In genomic region chr4:34791224-34791623, GRCh38 we compare ENCODE assay signal across 27 cellular contexts.
"Had no signal": no experiment of that assay in that cellular context is flagged by ENCODE, and none has a peak within 500 bp of the region (broad histone marks: within the 10 kb centered on the region; RNA-seq: fewer than 3 reads in every experiment).

No MANE protein-coding gene starts in this region.

- H3K9me3 Mint-ChIP-seq: nephron progenitor cell; neural crest cell; stimulated activated naive CD8-positive, alpha-beta T cell treated with anti-CD3 and anti-CD28 coated beads, Interleukin-15, Interleukin-2, amounts not matched to agents 100 ng/mL and 50 ng/mL, for 24 hours had no signal

- H3K4me1 ChIP-seq: pancreas, prostate gland, right lobe of liver, sigmoid colon, stomach, thyroid gland, tibial nerve, upper lobe of left lung, vagina had no signal

- H3K27ac Mint-ChIP-seq: naive thymus-derived CD8-positive, alpha-beta T cell; natural killer cell treated with Interleukin-12 subunit alpha and Interleukin-12 subunit beta and Interleukin-15 and Interleukin-18, amount 100 ng/mL, for 72 hours; nephron progenitor cell; stimulated activated effector memory CD8-positive, alpha-beta T cell treated with anti-CD3 and anti-CD28 coated beads, Interleukin-12 subunit alpha, Interleukin-12 subunit beta, amount 100 ng/mL, for 72 hours; stimulated activated naive B cell treated with anti-CD40 and anti-IgM and Interleukin-4, amounts not matched to agents 10 μg/mL and 1 μg/mL and 100 μg/mL, for 72 hours; stimulated activated naive CD8-positive, alpha-beta T cell treated with anti-CD3 and anti-CD28 coated beads, Interleukin-15, Interleukin-2, amounts not matched to agents 100 ng/mL and 50 ng/mL, for 24 hours had no signal

- H3K27ac ChIP-seq: neutrophil, pancreas, prostate gland, right lobe of liver, sigmoid colon, stomach, thoracic aorta, thyroid gland, tibial nerve, upper lobe of left lung, vagina had no signal

- H3K4me3 ChIP-seq: pancreas, prostate gland, right lobe of liver, sigmoid colon, stomach, thoracic aorta, thyroid gland, tibial nerve, upper lobe of left lung, vagina had no signal

- H3K4me1 Mint-ChIP-seq: naive thymus-derived CD8-positive, alpha-beta T cell; nephron progenitor cell; neural crest cell; stimulated activated effector memory CD8-positive, alpha-beta T cell treated with anti-CD3 and anti-CD28 coated beads, Interleukin-12 subunit alpha, Interleukin-12 subunit beta, amount 100 ng/mL, for 72 hours; stimulated activated naive B cell treated with anti-CD40 and anti-IgM and Interleukin-4, amounts not matched to agents 10 μg/mL and 1 μg/mL and 100 μg/mL, for 72 hours had no signal

- H3K27me3 Mint-ChIP-seq: naive thymus-derived CD8-positive, alpha-beta T cell; natural killer cell treated with Interleukin-12 subunit alpha and Interleukin-12 subunit beta and Interleukin-15 and Interleukin-18, amount 100 ng/mL, for 72 hours; stimulated activated naive B cell treated with anti-CD40 and anti-IgM and Interleukin-4, amounts not matched to agents 10 μg/mL and 1 μg/mL and 100 μg/mL, for 72 hours; stimulated activated naive CD8-positive, alpha-beta T cell treated with anti-CD3 and anti-CD28 coated beads, Interleukin-15, Interleukin-2, amounts not matched to agents 100 ng/mL and 50 ng/mL, for 24 hours had no signal

- H3K27me3 ChIP-seq: neutrophil, pancreas, right lobe of liver, sigmoid colon, stomach, thyroid gland, tibial nerve, upper lobe of left lung, vagina had no signal

- H3K36me3 Mint-ChIP-seq: naive thymus-derived CD8-positive, alpha-beta T cell; natural killer cell treated with Interleukin-12 subunit alpha and Interleukin-12 subunit beta and Interleukin-15 and Interleukin-18, amount 100 ng/mL, for 72 hours; stimulated activated effector memory CD8-positive, alpha-beta T cell treated with anti-CD3 and anti-CD28 coated beads, Interleukin-12 subunit alpha, Interleukin-12 subunit beta, amount 100 ng/mL, for 72 hours; stimulated activated naive B cell treated with anti-CD40 and anti-IgM and Interleukin-4, amounts not matched to agents 10 μg/mL and 1 μg/mL and 100 μg/mL, for 72 hours had no signal

- DNase-seq: naive thymus-derived CD8-positive, alpha-beta T cell; nephron progenitor cell; nucleus accumbens; pancreas; right cardiac atrium; right lobe of liver; sigmoid colon; small intestine; stimulated activated CD4-positive, alpha-beta T cell treated with anti-CD3 and anti-CD28 coated beads, Interleukin-15, amount 100 ng/mL, for 24 hours; stimulated activated CD4-positive, alpha-beta T cell treated with anti-CD3 and anti-CD28 coated beads, Interleukin-2, amount 100 ng/mL, for 24 hours; stimulated activated CD4-positive, alpha-beta T cell treated with anti-CD3 and anti-CD28 coated beads, Interleukin-2, amount 100 ng/mL, for 48 hours; stimulated activated CD4-positive, alpha-beta T cell treated with anti-CD3 and anti-CD28 coated beads, Interleukin-4, amount 100 ng/mL, for 24 hours; stimulated activated naive B cell treated with anti-CD40 and anti-IgM and Interleukin-4, amounts not matched to agents 10 μg/mL and 1 μg/mL and 100 μg/mL, for 72 hours; stimulated activated naive CD4-positive, alpha-beta T cell treated with Interleukin-2 at 50 U/mL for 16 hours; stomach; thyroid gland; trophoblast cell; upper lobe of left lung had no signal

- ATAC-seq: naive thymus-derived CD8-positive, alpha-beta T cell; natural killer cell treated with Interleukin-12 subunit alpha and Interleukin-12 subunit beta and Interleukin-15 and Interleukin-18, amount 100 ng/mL, for 72 hours; pancreas; right cardiac atrium; right lobe of liver; stimulated activated effector memory CD8-positive, alpha-beta T cell treated with anti-CD3 and anti-CD28 coated beads, Interleukin-12 subunit alpha, Interleukin-12 subunit beta, amount 100 ng/mL, for 72 hours; stimulated activated naive B cell treated with anti-CD40 and anti-IgM and Interleukin-4, amounts not matched to agents 10 μg/mL and 1 μg/mL and 100 μg/mL, for 72 hours had no signal

- H3K4me3 Mint-ChIP-seq: naive thymus-derived CD8-positive, alpha-beta T cell; natural killer cell treated with Interleukin-12 subunit alpha and Interleukin-12 subunit beta and Interleukin-15 and Interleukin-18, amount 100 ng/mL, for 72 hours; nephron progenitor cell; neural crest cell; stimulated activated effector memory CD8-positive, alpha-beta T cell treated with anti-CD3 and anti-CD28 coated beads, Interleukin-12 subunit alpha, Interleukin-12 subunit beta, amount 100 ng/mL, for 72 hours; stimulated activated naive B cell treated with anti-CD40 and anti-IgM and Interleukin-4, amounts not matched to agents 10 μg/mL and 1 μg/mL and 100 μg/mL, for 72 hours; stimulated activated naive CD8-positive, alpha-beta T cell treated with anti-CD3 and anti-CD28 coated beads, Interleukin-15, Interleukin-2, amounts not matched to agents 100 ng/mL and 50 ng/mL, for 24 hours had no signal

- H3K9me3 ChIP-seq: neutrophil, pancreas, prostate gland, right lobe of liver, sigmoid colon, thoracic aorta, thyroid gland, vagina had no signal

- H3K36me3 ChIP-seq: neutrophil, pancreas, prostate gland, right lobe of liver, sigmoid colon, stomach, thoracic aorta, thyroid gland, tibial nerve, upper lobe of left lung, vagina had no signal
